ENCODE assay signal across 1 cellular context in the genomic region with DNA sequence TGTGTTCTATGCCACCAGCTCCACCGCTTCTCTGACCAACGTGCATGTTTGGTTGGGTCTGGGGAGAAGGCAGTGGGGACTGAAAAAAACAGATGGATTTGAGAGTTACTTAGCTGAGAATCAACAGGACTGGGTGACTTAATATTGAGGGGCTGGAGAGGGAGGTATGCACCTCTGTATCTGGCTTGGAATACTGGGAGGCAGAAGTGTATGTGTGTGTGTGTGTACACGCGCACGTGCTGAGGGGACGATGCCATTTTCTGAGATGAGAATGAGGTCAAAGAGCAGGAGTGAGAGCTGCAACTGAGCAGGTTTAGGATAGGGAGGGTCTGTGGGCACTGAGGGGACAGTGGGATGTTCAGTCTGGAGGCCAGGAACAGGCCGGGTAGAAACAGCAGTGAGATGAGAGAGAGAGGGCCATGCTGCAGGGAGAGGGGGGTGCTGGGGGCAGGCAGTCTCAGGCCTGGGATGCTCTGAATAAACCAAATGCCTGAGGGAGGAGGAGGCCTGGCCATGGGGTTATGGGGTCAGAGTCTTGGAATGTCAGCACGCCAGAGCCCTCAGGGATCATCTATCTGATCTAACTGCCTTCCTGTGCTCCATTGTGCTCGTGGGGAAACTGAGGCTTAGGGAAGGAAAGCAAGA.
TF ChIP-seq lines count a peak whose summit lies in the region.

No MANE protein-coding gene starts in this region.

TF ChIP-seq in IMR-90, 13 proteins besides CTCF, POLR2A, EP300 and RAD21:
- TF ChIP-seq MAZ (IDR thresholded peaks at IDR 0.05; ENCODE audit: borderline replicate concordance, low read depth, low read length) (peak; percentile 76; the same call in 1 of the 2 replicates), RFX5 (IDR thresholded peaks at IDR 0.05; ENCODE audit: low read depth, low read length) (no peak), CEBPB (IDR thresholded peaks at IDR 0.05; ENCODE audit: low read depth, low read length) (no peak), RCOR1 (IDR thresholded peaks at IDR 0.05; ENCODE audit: insufficient replicate concordance, low read length) (no peak), SMC3 (IDR thresholded peaks at IDR 0.05; ENCODE audit: low read depth, low read length) (0 out of 2 replicates have a peak, but pooled peaks have one; percentile 16), CHD1 (IDR thresholded peaks at IDR 0.05; ENCODE audit: low read depth, low read length) (no peak), NFE2L2 (IDR thresholded peaks at IDR 0.05; ENCODE audit: low read depth, low read length) (peak; percentile 29; the same call in 1 of the 2 replicates), BHLHE40 (IDR thresholded peaks at IDR 0.05; ENCODE audit: low read depth, low read length) (peak; percentile 62; the same call in 1 of the 2 replicates)
- TF ChIP-seq, protein P1, sequence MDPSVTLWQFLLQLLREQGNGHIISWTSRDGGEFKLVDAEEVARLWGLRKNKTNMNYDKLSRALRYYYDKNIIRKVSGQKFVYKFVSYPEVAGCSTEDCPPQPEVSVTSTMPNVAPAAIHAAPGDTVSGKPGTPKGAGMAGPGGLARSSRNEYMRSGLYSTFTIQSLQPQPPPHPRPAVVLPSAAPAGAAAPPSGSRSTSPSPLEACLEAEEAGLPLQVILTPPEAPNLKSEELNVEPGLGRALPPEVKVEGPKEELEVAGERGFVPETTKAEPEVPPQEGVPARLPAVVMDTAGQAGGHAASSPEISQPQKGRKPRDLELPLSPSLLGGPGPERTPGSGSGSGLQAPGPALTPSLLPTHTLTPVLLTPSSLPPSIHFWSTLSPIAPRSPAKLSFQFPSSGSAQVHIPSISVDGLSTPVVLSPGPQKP (IDR thresholded peaks at IDR 0.05; ENCODE audit: borderline replicate concordance, low read depth, low read length): no peak
- TF ChIP-seq, protein P2, sequence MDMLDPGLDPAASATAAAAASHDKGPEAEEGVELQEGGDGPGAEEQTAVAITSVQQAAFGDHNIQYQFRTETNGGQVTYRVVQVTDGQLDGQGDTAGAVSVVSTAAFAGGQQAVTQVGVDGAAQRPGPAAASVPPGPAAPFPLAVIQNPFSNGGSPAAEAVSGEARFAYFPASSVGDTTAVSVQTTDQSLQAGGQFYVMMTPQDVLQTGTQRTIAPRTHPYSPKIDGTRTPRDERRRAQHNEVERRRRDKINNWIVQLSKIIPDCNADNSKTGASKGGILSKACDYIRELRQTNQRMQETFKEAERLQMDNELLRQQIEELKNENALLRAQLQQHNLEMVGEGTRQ (IDR thresholded peaks at IDR 0.05; ENCODE audit: low read depth, low read length): no peak
